In genomic region chr17:48910370-48910769, GRCh38 we compare ENCODE assay signal across 10 cellular contexts. TPM values are rescaled to one million over a fixed set of nuclear protein-coding genes. Genes with fewer than 3 reads are reported as not detected.
DNase-seq lines count a peak whose midpoint lies in the region; ATAC-seq and TF ChIP-seq lines count a peak whose summit lies in the region.
"Had no signal": no experiment of that assay in that cellular context is flagged by ENCODE, and none has a peak within 500 bp of the region (broad histone marks: within the 10 kb centered on the region; RNA-seq: fewer than 3 reads in every experiment).

No MANE protein-coding gene starts in this region.

- ATAC-seq in HG03469 (IDR thresholded peaks at IDR 0.05; ENCODE audit: unreplicated experiment) (no peak), GM18858 (IDR thresholded peaks at IDR 0.05; ENCODE audit: unreplicated experiment) (no peak), HG02763 (IDR thresholded peaks at IDR 0.05; ENCODE audit: unreplicated experiment) (no peak)
- ATAC-seq: left lobe of liver had no signal

- H3K9me2 ChIP-seq in OCI-LY1 (ENCODE audit: low read depth, low read length) = no peaks in the 10 kb centered on the region
- H3K9me2 ChIP-seq in neural cell (ENCODE audit: insufficient read depth, low read length) = no peaks in the 10 kb centered on the region

- H3K27me3 Mint-ChIP-seq in Calu3 (ENCODE audit: unreplicated experiment) = no peaks in the 10 kb centered on the region

- H3K9me3 ChIP-seq in OCI-LY1 (ENCODE audit: low read length) (no peaks in the 10 kb centered on the region), neural cell (ENCODE audit: low read length) (no peaks in the 10 kb centered on the region)

- peak overlapping the region; percentile 88 for H3K4me3 Mint-ChIP-seq in Calu3 (ENCODE audit: low read depth, unreplicated experiment)

- no peak overlapping the region for H2AFZ ChIP-seq in OCI-LY1 (ENCODE audit: low read length)
- no peak overlapping the region for H2AFZ ChIP-seq in neural cell (ENCODE audit: low read depth, low read length)

- H3K4me2 ChIP-seq in OCI-LY1 (ENCODE audit: low read length) (peak overlapping the region; percentile 84), neural cell (ENCODE audit: low read length) (peak overlapping the region; percentile 6)

- no peak overlapping the region for H3K27ac ChIP-seq in OCI-LY1 (ENCODE audit: low read depth, low read length, poor library complexity, severe bottlenecking)
- no peak overlapping the region for H3K27ac ChIP-seq in neural cell (ENCODE audit: low read length)

- intact Hi-C loops in Calu3 (cut with micrococcal nuclease; ENCODE audit: unreplicated experiment) = no loop called here

- no peaks in the 10 kb centered on the region for H3K27me3 ChIP-seq in OCI-LY1 (ENCODE audit: insufficient read depth, low read length)
- H3K27me3 ChIP-seq in neural cell (ENCODE audit: insufficient read depth, low read depth, low read length) = no peaks in the 10 kb centered on the region

- H3K36me3 ChIP-seq in OCI-LY1 (ENCODE audit: insufficient read depth, low read length) (peaks cover 50% of the 10 kb centered on the region), neural cell (ENCODE audit: insufficient read depth, low read length) (no peaks in the 10 kb centered on the region)

- peaks cover 57% of the 10 kb centered on the region for H3K4me1 Mint-ChIP-seq in Calu3 (ENCODE audit: low read depth, unreplicated experiment)

- H3K9ac ChIP-seq in OCI-LY1 (ENCODE audit: low read length) = no peak overlapping the region
- no peak overlapping the region for H3K9ac ChIP-seq in neural cell (ENCODE audit: low read length)

- peak overlapping the region; percentile 94 for H3K27ac Mint-ChIP-seq in Calu3 (ENCODE audit: unreplicated experiment)

- 0 out of 2 replicates have a peak, but pooled peaks cover 2% of the 10 kb centered on the region for H4K20me1 ChIP-seq in OCI-LY1 (ENCODE audit: insufficient read depth, low read length)
- no peaks in the 10 kb centered on the region for H4K20me1 ChIP-seq in neural cell (ENCODE audit: insufficient read depth)

- BruUV-seq in Calu3 (replicated peaks; lab: Mats Ljungman, UMichigan) = no TSS peak

- peaks cover 42% of the 10 kb centered on the region for H3K79me2 ChIP-seq in OCI-LY1 (ENCODE audit: insufficient read depth, low read length)
- H3K79me2 ChIP-seq in neural cell (replicated peaks; ENCODE audit: insufficient read depth, low read length) = peaks cover 40% of the 10 kb centered on the region

- CTCF ChIA-PET in Calu3 (lab: Charles Lee) = interaction anchor here (1.0 kb wide), 1 partner anchor 309 kb away, joined by 3 read pairs; no protein-coding TSS in a partner anchor

- peak; percentile 50 for DNase-seq in Calu3
- peak; percentile 26 for DNase-seq in dermis blood vessel endothelial cell
- DNase-seq in stimulated activated CD4-positive, alpha-beta T cell treated with anti-CD3 and anti-CD28 coated beads, Interleukin-2, amount 100 ng/mL, for 24 hours = no peak
- DNase-seq: activated gamma-delta T cell had no signal

- H3F3A ChIP-seq in OCI-LY1 (ENCODE audit: insufficient read depth, low read length) (no peaks in the 10 kb centered on the region), neural cell (ENCODE audit: insufficient read depth, low read length, poor library complexity, severe bottlenecking) (no peaks in the 10 kb centered on the region)

- no peak for TF ChIP-seq RAD21 in neural cell (conservative IDR thresholded peaks at IDR 0.05)

- no peak for TF ChIP-seq EP300 in neural cell (conservative IDR thresholded peaks at IDR 0.05; ENCODE audit: poor library complexity, severe bottlenecking)

- H3K4me3 ChIP-seq in OCI-LY1 (ENCODE audit: low read depth, low read length, poor library complexity, severe bottlenecking) (no peak overlapping the region), neural cell (ENCODE audit: low read length) (peak overlapping the region; percentile 72)

- H3K9me3 Mint-ChIP-seq in Calu3 (ENCODE audit: low read depth, unreplicated experiment) = no peaks in the 10 kb centered on the region

- H3K4me1 ChIP-seq in OCI-LY1 (ENCODE audit: insufficient read depth, low read length, severe bottlenecking) = peaks cover 27% of the 10 kb centered on the region

- TF ChIP-seq CTCF in Calu3 (IDR thresholded peaks at IDR 0.05; ENCODE audit: unreplicated experiment) = no peak
- no peak for TF ChIP-seq CTCF in OCI-LY1 (IDR thresholded peaks at IDR 0.05; ENCODE audit: low read length)
- TF ChIP-seq CTCF in neural cell (IDR thresholded peaks at IDR 0.05; ENCODE audit: poor library complexity, severe bottlenecking) = no peak

- peaks cover 86% of the 10 kb centered on the region for H3K36me3 Mint-ChIP-seq in Calu3 (ENCODE audit: insufficient read depth, unreplicated experiment)

TF ChIP-seq in neural cell, 6 proteins besides CTCF, POLR2A, EP300 and RAD21:
- TF ChIP-seq EZH2 (IDR thresholded peaks at IDR 0.05; ENCODE audit: borderline replicate concordance, insufficient read depth, low read length, poor library complexity, severe bottlenecking) (no peak), MXI1 (conservative IDR thresholded peaks at IDR 0.05; ENCODE audit: poor library complexity, severe bottlenecking) (no peak), SMC3 (conservative IDR thresholded peaks at IDR 0.05; ENCODE audit: poor library complexity) (no peak), POLR2AphosphoS5 (IDR thresholded peaks at IDR 0.05) (no peak), TAF1 (IDR thresholded peaks at IDR 0.05; ENCODE audit: low read depth) (no peak), REST (IDR thresholded peaks at IDR 0.05; ENCODE audit: borderline replicate concordance) (no peak)

RNA-seq across cellular contexts. Expression of gene UBE2Z, which starts 2.2 kb away (rescaled TPM):
- 179 and 182 TPM in 2 replicates for total RNA-seq in Calu3 (2022)
- total RNA-seq in dermis blood vessel endothelial cell = 71.0 and 75.1 TPM in 2 replicates
- 53.3 and 70.3 TPM in 2 replicates for polyA plus RNA-seq in neural cell
- polyA minus RNA-seq in neural cell = 53.1 and 62.4 TPM in 2 replicates

RNA-seq across cellular contexts. Expression of gene ATP5MC1, which starts 17.8 kb away (rescaled TPM):
- total RNA-seq in Calu3 (2022) = 131 and 134 TPM in 2 replicates
- 46.6 and 58.8 TPM in 2 replicates for total RNA-seq in dermis blood vessel endothelial cell
- 286 and 331 TPM in 2 replicates for polyA plus RNA-seq in neural cell
- 55.8 and 57.1 TPM in 2 replicates for polyA minus RNA-seq in neural cell

RNA-seq across cellular contexts. Expression of gene SNF8, which starts 34.3 kb away (rescaled TPM):
- total RNA-seq in Calu3 (2022) (198 and 213 TPM in 2 replicates), dermis blood vessel endothelial cell (127 and 138 TPM in 2 replicates)
- polyA plus RNA-seq in neural cell = 171 and 223 TPM in 2 replicates
- polyA minus RNA-seq in neural cell = 83.0 and 85.9 TPM in 2 replicates

RNA-seq across cellular contexts. Expression of gene GIP, which starts 58.0 kb away (rescaled TPM):
- total RNA-seq in Calu3 (2022) (not detected in 2 replicates), dermis blood vessel endothelial cell (not detected in 2 replicates)
- polyA plus RNA-seq in neural cell = not detected in 2 replicates
- not detected in 2 replicates for polyA minus RNA-seq in neural cell
- total RNA-seq: left lobe of liver had no signal

Comparison
In these comparisons a context has a peak if more than half of its experiments do, and no peak if none do; other contexts are left out.
1. DNase-seq: peak in Calu3 (single experiment) and dermis blood vessel endothelial cell (single experiment); none in stimulated activated CD4-positive, alpha-beta T cell treated with anti-CD3 and anti-CD28 coated beads, Interleukin-2, amount 100 ng/mL, for 24 hours (0 of 2).